ENCODE assay signal across 17 cellular contexts in genomic region chr12:76003263-76003640, GRCh38.
"Had no signal": no experiment of that assay in that cellular context is flagged by ENCODE, and none has a peak within 500 bp of the region (broad histone marks: within the 10 kb centered on the region; RNA-seq: fewer than 3 reads in every experiment).

No MANE protein-coding gene starts in this region.

- ATAC-seq: activated CD4-positive, CD25-positive, alpha-beta regulatory T cell treated with anti-CD3 and anti-CD28 coated beads, Interleukin-2, amount 50 U/mL, for 24 hours; activated CD8-positive, alpha-beta T cell treated with anti-CD3 and anti-CD28 coated beads, Interleukin-2, amount 10 ng/mL, durations not matched to agents 7 days and 5 days; activated naive CD8-positive, alpha-beta T cell treated with anti-CD3 and anti-CD28 coated beads, Interleukin-2, amount 50 U/mL, for 24 hours; heart right ventricle had no signal

- FAIRE-seq: colon had no signal

- DNase-seq: activated CD4-positive, alpha-beta T cell treated with anti-CD3 and anti-CD28 coated beads, Interleukin-2, amount 10 ng/mL, durations not matched to agents 7 days and 5 days; activated CD8-positive, alpha-beta T cell treated with anti-CD3 and anti-CD28 coated beads, Interleukin-2, amount 10 ng/mL, durations not matched to agents 7 days and 5 days; activated naive CD4-positive, alpha-beta T cell treated with anti-CD3 and anti-CD28 coated beads, Interleukin-2, amount 10 ng/mL, durations not matched to agents 7 days and 5 days; activated naive CD8-positive, alpha-beta T cell treated with anti-CD3 and anti-CD28 coated beads, Interleukin-2, amount 50 U/mL, for 24 hours; activated T-cell treated with anti-CD3 and anti-CD28 coated beads, Interleukin-2, amount 50 U/mL, for 24 hours; anterior cingulate cortex; brain microvascular endothelial cell; central memory CD4-positive, alpha-beta T cell; esophagus squamous epithelium; heart right ventricle; occipital lobe; retina; stimulated activated CD4-positive, alpha-beta T cell treated with anti-CD3 and anti-CD28 coated beads, Interleukin-2, amount 100 ng/mL, for 24 hours; stimulated activated naive CD4-positive, alpha-beta T cell treated with Interleukin-2 at 50 U/mL for 16 hours; thyroid gland had no signal
